18 cellular contexts compared by ENCODE assay signal in genomic region chr1:231215676-231216385, GRCh38.
A peak's percentile ranks its signal among the peaks of the same experiment; 100 is the strongest.
DNase-seq lines count a peak whose midpoint lies in the region; ATAC-seq and FAIRE-seq lines count a peak whose summit lies in the region.
"Had no signal": no experiment of that assay in that cellular context is flagged by ENCODE, and none has a peak within 500 bp of the region (broad histone marks: within the 10 kb centered on the region; RNA-seq: fewer than 3 reads in every experiment).

No MANE protein-coding gene starts in this region.

- H3K36me3 Mint-ChIP-seq in dendritic cell treated with granulocyte-macrophage colony-stimulating factor and Interleukin-4, amounts not matched to agents 40 ng/mL and 50 ng/mL, for 4 days (ENCODE audit: low read depth): no peaks in the 10 kb centered on the region

- no peaks in the 10 kb centered on the region for H3K9me3 Mint-ChIP-seq in dendritic cell treated with granulocyte-macrophage colony-stimulating factor and Interleukin-4, amounts not matched to agents 40 ng/mL and 50 ng/mL, for 4 days
- H3K9me3 Mint-ChIP-seq: activated naive CD8-positive, alpha-beta T cell treated with anti-CD3 and anti-CD28 coated beads, Interleukin-2, amount 50 U/mL, for 24 hours; activated T-cell treated with anti-CD3 and anti-CD28 coated beads, Interleukin-2, amount 50 U/mL, for 4 hours; effector memory CD8-positive, alpha-beta T cell had no signal

- no peak overlapping the region for H3K4me3 Mint-ChIP-seq in dendritic cell treated with granulocyte-macrophage colony-stimulating factor and Interleukin-4, amounts not matched to agents 40 ng/mL and 50 ng/mL, for 4 days
- H3K4me3 Mint-ChIP-seq: activated naive CD8-positive, alpha-beta T cell treated with anti-CD3 and anti-CD28 coated beads, Interleukin-2, amount 50 U/mL, for 24 hours; activated T-cell treated with anti-CD3 and anti-CD28 coated beads, Interleukin-2, amount 50 U/mL, for 4 hours; effector memory CD8-positive, alpha-beta T cell had no signal

- H3K27ac ChIP-seq in BLaER1 treated with 17β-estradiol and CSF1 and Interleukin-3, amounts not matched to agents 10 nM and 100 nM: peak overlapping the region in 2 of 11 experiments; percentile 27 to 38; a peak in 3 of 22 replicates
- H3K27ac ChIP-seq: cardiac muscle cell, parathyroid adenoma had no signal

- peaks cover 12 to 58% (median 45%) of the 10 kb centered on the region in 10 experiments for H3K4me1 ChIP-seq in BLaER1 treated with 17β-estradiol and CSF1 and Interleukin-3, amounts not matched to agents 10 nM and 100 nM
- H3K4me1 ChIP-seq: parathyroid adenoma had no signal

- FAIRE-seq in GM19239 (lab: Jason Lieb, UNC): no peak
- FAIRE-seq: TTC549 had no signal

- H3K4me3 ChIP-seq in BLaER1 treated with 17β-estradiol and CSF1 and Interleukin-3, amounts not matched to agents 10 nM and 100 nM: no peak overlapping the region; a peak in 1 of 20 replicates
- H3K4me3 ChIP-seq: cardiac muscle cell had no signal

- peak overlapping the region; percentile 1 for H3K27ac Mint-ChIP-seq in dendritic cell treated with granulocyte-macrophage colony-stimulating factor and Interleukin-4, amounts not matched to agents 40 ng/mL and 50 ng/mL, for 4 days
- H3K27ac Mint-ChIP-seq: activated naive CD8-positive, alpha-beta T cell treated with anti-CD3 and anti-CD28 coated beads, Interleukin-2, amount 50 U/mL, for 24 hours had no signal

- H3K9ac ChIP-seq in BLaER1 treated with 17β-estradiol and CSF1 and Interleukin-3, amounts not matched to agents 10 nM and 100 nM: no peak overlapping the region
- H3K9ac ChIP-seq: parathyroid adenoma, SK-N-SH had no signal

- ATAC-seq in HG03442 (IDR thresholded peaks at IDR 0.05; ENCODE audit: unreplicated experiment): peak; percentile 8
- ATAC-seq: effector memory CD8-positive, alpha-beta T cell; Panc1 had no signal

- intact Hi-C loops in dendritic cell treated with granulocyte-macrophage colony-stimulating factor and Interleukin-4, amounts not matched to agents 40 ng/mL and 50 ng/mL, for 4 days (cut with micrococcal nuclease): no loop called here

- no peaks in the 10 kb centered on the region for H3K9me3 ChIP-seq in BLaER1 treated with 17β-estradiol and CSF1 and Interleukin-3, amounts not matched to agents 10 nM and 100 nM (replicated peaks in 1 of 11)
- H3K9me3 ChIP-seq: SK-N-SH had no signal

- peaks cover 18% of the 10 kb centered on the region for H3K27me3 Mint-ChIP-seq in dendritic cell treated with granulocyte-macrophage colony-stimulating factor and Interleukin-4, amounts not matched to agents 40 ng/mL and 50 ng/mL, for 4 days

- no peaks in the 10 kb centered on the region for H4K20me1 ChIP-seq in BLaER1 treated with 17β-estradiol and CSF1 and Interleukin-3, amounts not matched to agents 10 nM and 100 nM

- H3K4me2 ChIP-seq in BLaER1 treated with 17β-estradiol and CSF1 and Interleukin-3, amounts not matched to agents 10 nM and 100 nM: peak overlapping the region; percentile 56 to 88 (median 80)
- H3K4me2 ChIP-seq: SK-N-SH had no signal

- H3K27me3 ChIP-seq in BLaER1 treated with 17β-estradiol and CSF1 and Interleukin-3, amounts not matched to agents 10 nM and 100 nM: peaks cover 0 to 10% (median 0%) of the 10 kb centered on the region in 11 experiments; a peak in 1 of 22 replicates

- DNase-seq in GM19239 (ENCODE audit: insufficient read length, low spot score) (peak; percentile 20), 8988T (no peak), GM19238 (ENCODE audit: insufficient read length, low spot score) (no peak), amygdala (lab: John Stamatoyannopoulos, UW) (no peak), NAMALWA (ENCODE audit: low spot score) (no peak)
- DNase-seq: activated CD4-positive, alpha-beta T cell treated with anti-CD3 and anti-CD28 coated beads, Interleukin-2, amount 50 U/mL, for 4 hours; activated T-cell treated with anti-CD3 and anti-CD28 coated beads, Interleukin-2, amount 50 U/mL, for 4 hours; effector memory CD8-positive, alpha-beta T cell; GDM1; SK-N-SH had no signal

- peaks cover 5% of the 10 kb centered on the region for H3K4me1 Mint-ChIP-seq in dendritic cell treated with granulocyte-macrophage colony-stimulating factor and Interleukin-4, amounts not matched to agents 40 ng/mL and 50 ng/mL, for 4 days (ENCODE audit: low read depth)

- no peaks in the 10 kb centered on the region; a peak in 1 of 22 replicates for H3K36me3 ChIP-seq in BLaER1 treated with 17β-estradiol and CSF1 and Interleukin-3, amounts not matched to agents 10 nM and 100 nM
- H3K36me3 ChIP-seq: cardiac muscle cell had no signal
